Comparison of ENCODE assay signal across 19 cellular contexts in the genomic region with DNA sequence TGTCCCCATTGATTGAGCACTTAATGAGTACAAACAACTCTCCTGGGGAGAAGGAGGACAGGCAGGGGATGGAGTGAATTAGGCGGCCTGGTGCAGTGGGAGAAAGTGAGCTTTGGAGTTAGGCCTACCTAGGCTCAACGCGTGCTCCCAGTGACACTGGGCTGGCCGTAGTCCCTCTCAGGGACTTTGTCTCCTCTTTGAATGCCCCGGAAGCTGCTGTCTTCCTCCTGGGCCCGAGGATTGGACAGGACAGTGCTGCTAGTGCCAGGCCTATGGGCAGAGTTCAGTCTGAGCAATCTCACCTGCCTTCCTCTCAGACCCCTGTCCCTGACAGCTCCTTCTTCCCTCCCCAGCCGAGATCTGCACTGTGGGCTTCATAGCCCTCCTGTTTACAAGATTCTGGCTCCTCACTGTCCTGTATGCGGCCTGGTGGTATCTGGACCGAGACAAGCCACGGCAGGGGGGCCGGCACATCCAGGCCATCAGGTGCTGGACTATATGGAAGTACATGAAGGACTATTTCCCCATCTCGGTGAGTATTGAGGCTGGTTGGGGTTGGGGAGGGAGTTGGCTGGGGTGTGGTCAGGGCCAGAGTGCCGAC. TPM values are rescaled to one million over a fixed set of nuclear protein-coding genes. Genes with fewer than 3 reads are reported as not detected.
DNase-seq lines count a peak whose midpoint lies in the region; ATAC-seq, FAIRE-seq and TF ChIP-seq lines count a peak whose summit lies in the region.
"Had no signal": no experiment of that assay in that cellular context is flagged by ENCODE, and none has a peak within 500 bp of the region (broad histone marks: within the 10 kb centered on the region; RNA-seq: fewer than 3 reads in every experiment).

No MANE protein-coding gene starts in this region.

- no peaks in the 10 kb centered on the region for H3K36me3 Mint-ChIP-seq in naive thymus-derived CD8-positive, alpha-beta T cell
- H3K36me3 Mint-ChIP-seq: CD8-positive, alpha-beta memory T cell had no signal

- no TSS peak for BruUV-seq in GM12878 (replicated peaks; lab: Mats Ljungman, UMichigan)

- ATAC-seq in GM12878, result no peak
- peak; percentile 64 to 82 (median 71) for ATAC-seq in right lobe of liver
- ATAC-seq in naive thymus-derived CD8-positive, alpha-beta T cell, result no peak
- ATAC-seq in HG02840 (IDR thresholded peaks at IDR 0.05; ENCODE audit: low FRiP score, unreplicated experiment), result no peak
- ATAC-seq: Panc1 had no signal

- H2AFZ ChIP-seq in OCI-LY3 (ENCODE audit: low read depth, low read length), result peak overlapping the region; percentile 100
- H2AFZ ChIP-seq in GM12878 (ENCODE audit: control insufficient read depth, low read depth, low read length), result no peak overlapping the region

- no peaks in the 10 kb centered on the region for H3K4me1 Mint-ChIP-seq in naive thymus-derived CD8-positive, alpha-beta T cell
- H3K4me1 Mint-ChIP-seq: CD8-positive, alpha-beta memory T cell had no signal

- no peaks in the 10 kb centered on the region for H3K9me3 Mint-ChIP-seq in naive thymus-derived CD8-positive, alpha-beta T cell
- H3K9me3 Mint-ChIP-seq: CD8-positive, alpha-beta memory T cell had no signal

- no peaks in the 10 kb centered on the region for H4K20me1 ChIP-seq in OCI-LY3 (ENCODE audit: insufficient read depth, low read length)
- H4K20me1 ChIP-seq in GM12878 (ENCODE audit: control insufficient read depth, insufficient read depth), result no peaks in the 10 kb centered on the region

- H3K27ac Mint-ChIP-seq in naive thymus-derived CD8-positive, alpha-beta T cell, result no peak overlapping the region

- H3K36me3 ChIP-seq in OCI-LY3 (replicated peaks; ENCODE audit: low read depth, low read length) (no peaks in the 10 kb centered on the region), GM12878 (ENCODE audit: control insufficient read depth in 2 of 2, insufficient read depth in 2 of 2, low read length in 1 of 2) (no peaks in the 10 kb centered on the region), right lobe of liver (peaks cover 0 to 4% (median 0%) of the 10 kb centered on the region in 4 donors), small intestine (ENCODE audit: control insufficient read depth in 2 of 2, insufficient read depth in 2 of 2, low read length in 2 of 2) (peaks cover 0 to 2% of the 10 kb centered on the region in 2 donors)

- SMC1A ChIA-PET in GM12878 (lab: Charles Lee; ENCODE audit: uncharacterized antibody, unreplicated experiment), result interaction anchor here (1.0 kb wide), 1 partner anchor 18 kb away, joined by 3 read pairs; no protein-coding TSS in a partner anchor

- DNase-seq in GM12878 (ENCODE audit: low read depth, low spot score) (no peak), right lobe of liver (peak; percentile 71 to 93 (median 89)), small intestine (peak; percentile 92), A172 (ENCODE audit: low spot score) (no peak)
- no peak for DNase-seq in naive thymus-derived CD8-positive, alpha-beta T cell
- DNase-seq: CD8-positive, alpha-beta memory T cell; DMS 273 treated with DMSO at 0.1 percent for 48 hours; KG1; NCI-H1092 treated with DMSO at 0.1 percent for 48 hours; NCI-H1694; NCI-H446; NCI-H774; SHP77 treated with DMSO at 0.1 percent for 48 hours had no signal

- intact Hi-C loops in GM12878 (cut with micrococcal nuclease; ENCODE audit: unreplicated experiment) (loop anchor here (10.0 kb wide), 1 partner anchor 605 kb away; no protein-coding TSS in a partner anchor), right lobe of liver (cut with DNase I) (loop anchor here in 1 of 2 donors (5.0 kb wide), 1 partner anchor 48 kb away; the partner anchor contains the start of gene DGAT2)

- RAD21 ChIA-PET in GM12878 (lab: Charles Lee; ENCODE audit: unreplicated experiment), result interaction anchor here (0.8 to 1.3 kb wide), 4 partner anchors 44 to 432 kb away, joined by 3 to 4 read pairs (median 3); no protein-coding TSS in a partner anchor

- H3K4me2 ChIP-seq in OCI-LY3 (ENCODE audit: low read length), result no peak overlapping the region
- no peak overlapping the region for H3K4me2 ChIP-seq in GM12878 (ENCODE audit: control insufficient read depth, insufficient read depth)

- H3K27me3 ChIP-seq in OCI-LY3 (ENCODE audit: low read depth, low read length) (no peaks in the 10 kb centered on the region), GM12878 (replicated peaks in 1 of 2; ENCODE audit: control insufficient read depth in 2 of 2, insufficient read depth in 2 of 2, low read length in 1 of 2) (no peaks in the 10 kb centered on the region), right lobe of liver (no peaks in the 10 kb centered on the region), small intestine (ENCODE audit: control insufficient read depth in 2 of 2, insufficient read depth in 2 of 2, low read length in 2 of 2) (no peaks in the 10 kb centered on the region)

- in situ Hi-C loops in GM12878 (cut with MboI), result loop anchor here (10.0 kb wide), 1 partner anchor 145 kb away; no protein-coding TSS in a partner anchor

- TF ChIP-seq RAD21 in GM12878 (IDR thresholded peaks at IDR 0.05; ENCODE audit: insufficient read depth, low read depth, low read length), result no peak

- no peak for TF ChIP-seq EP300 in GM12878 (IDR thresholded peaks at IDR 0.05; ENCODE audit: borderline replicate concordance in 1 of 2, control insufficient read depth in 1 of 2, low read depth in 2 of 2, low read length in 2 of 2)

- no peak overlapping the region for H3K4me3 Mint-ChIP-seq in naive thymus-derived CD8-positive, alpha-beta T cell
- H3K4me3 Mint-ChIP-seq: CD8-positive, alpha-beta memory T cell had no signal

- TF ChIP-seq CTCF in OCI-LY3 (IDR thresholded peaks at IDR 0.05; ENCODE audit: low read depth, low read length), result no peak
- TF ChIP-seq CTCF in GM12878 (IDR thresholded peaks at IDR 0.05 in 2 of 3, conservative IDR thresholded peaks at IDR 0.05 in 1 of 3; ENCODE audit: control insufficient read depth in 2 of 3, extremely low read depth in 1 of 3, insufficient read depth in 1 of 3, low read depth in 3 of 3, low read length in 3 of 3), result no peak
- TF ChIP-seq CTCF in right lobe of liver (IDR thresholded peaks at IDR 0.05), result no peak

- 82% methylated on average over 13 of the region's 13 CpGs for WGBS in GM12878 (ENCODE audit: insufficient coverage, insufficient replicate concordance, low lambda C conversion rate, missing lambda C conversion rate)
- 36% methylated on average over 10 of the region's 13 CpGs for WGBS in right lobe of liver (ENCODE audit: insufficient coverage, low coverage, low lambda C conversion rate, missing lambda C conversion rate)
- WGBS in small intestine, 3 donors, result 43 to 70% (median 44%) methylated on average over 12 to 13 of the region's 13 CpGs

- no peaks in the 10 kb centered on the region for H3K79me2 ChIP-seq in OCI-LY3 (ENCODE audit: low read length)
- no peaks in the 10 kb centered on the region for H3K79me2 ChIP-seq in GM12878 (ENCODE audit: control insufficient read depth, insufficient read depth, low read length)

- H3K4me3 ChIP-seq in OCI-LY3 (ENCODE audit: low read length) (no peak overlapping the region), GM12878 (no peak overlapping the region), right lobe of liver (peak overlapping the region; percentile 3 to 72 (median 54)), small intestine (ENCODE audit: low read depth in 1 of 2, low read length in 2 of 2) (peak overlapping the region in 1 of 2 donors; percentile 67)

- FAIRE-seq in GM12878 (lab: Jason Lieb, UNC) (no peak), small intestine (lab: Jason Lieb, UNC) (no peak)
- FAIRE-seq: H1 had no signal

- H3K27ac ChIP-seq in OCI-LY3 (ENCODE audit: low read length), result no peak overlapping the region
- 0 out of 2 replicates have a peak overlapping the region, but pooled peaks have one; percentile 10 for H3K27ac ChIP-seq in GM12878 (ENCODE audit: control insufficient read depth, insufficient read depth)
- H3K27ac ChIP-seq in right lobe of liver, result peak overlapping the region; percentile 37 to 84 (median 80)
- peak overlapping the region; percentile 90 to 95 for H3K27ac ChIP-seq in small intestine (ENCODE audit: low read depth in 1 of 2, low read length in 1 of 2)

- no peak overlapping the region for H3K9ac ChIP-seq in OCI-LY3 (ENCODE audit: low read length)
- H3K9ac ChIP-seq in GM12878 (ENCODE audit: control insufficient read depth, insufficient read depth, low read length), result no peak overlapping the region

- peaks cover 0 to 2% (median 0%) of the 10 kb centered on the region in 5 donors for H3K27me3 Mint-ChIP-seq in naive thymus-derived CD8-positive, alpha-beta T cell
- H3K27me3 Mint-ChIP-seq: CD8-positive, alpha-beta memory T cell had no signal

- H3K9me3 ChIP-seq in OCI-LY3 (ENCODE audit: insufficient read depth, low read length), result no peaks in the 10 kb centered on the region
- no peaks in the 10 kb centered on the region for H3K9me3 ChIP-seq in GM12878 (replicated peaks; ENCODE audit: control insufficient read depth, insufficient read depth, low read length)
- H3K9me3 ChIP-seq in right lobe of liver, result no peaks in the 10 kb centered on the region
- H3K9me3 ChIP-seq in small intestine (ENCODE audit: control insufficient read depth, low read depth), result no peaks in the 10 kb centered on the region

- H3K4me1 ChIP-seq in OCI-LY3 (ENCODE audit: low read length), result peaks cover 14% of the 10 kb centered on the region
- H3K4me1 ChIP-seq in GM12878 (ENCODE audit: control insufficient read depth, insufficient read depth, low read length), result peaks cover 11% of the 10 kb centered on the region
- H3K4me1 ChIP-seq in right lobe of liver, result peaks cover 0 to 42% (median 14%) of the 10 kb centered on the region in 4 donors
- H3K4me1 ChIP-seq in small intestine (ENCODE audit: control insufficient read depth in 2 of 2, insufficient read depth in 1 of 2, low read depth in 1 of 2, low read length in 1 of 2), result peaks cover 0 to 10% of the 10 kb centered on the region in 2 donors

- TF ChIP-seq POLR2A in GM12878 (IDR thresholded peaks at IDR 0.05; ENCODE audit: low read depth, low read length) (no peak), right lobe of liver (IDR thresholded peaks at IDR 0.05) (peak; percentile 84)

- POLR2A ChIA-PET in GM12878 (lab: Charles Lee), result interaction anchor here (0.6 kb wide), 1 partner anchor 212 kb away, joined by 6 read pairs; no protein-coding TSS in a partner anchor
- POLR2A ChIA-PET in naive thymus-derived CD8-positive, alpha-beta T cell (lab: Charles Lee), result no interaction called here

- CTCF ChIA-PET in GM12878 (lab: Yijun Ruan, JAX), result interaction anchor here (0.6 to 2.8 kb wide), 5 partner anchors 11 to 265 kb away, joined by 3 to 18 read pairs (median 4); no protein-coding TSS in a partner anchor

RNA-seq across cellular contexts. Expression of gene MOGAT2, which starts 2.1 kb away (rescaled TPM):
- 0.27 TPM in 2 replicates for total RNA-seq in GM12878 (2013; cell fraction: nucleolus; rRNA removed)
- total RNA-seq in GM12878 (2014; rRNA removed) (0.05 and 0.28 TPM in 2 replicates), GM12878 (2014; rRNA removed; fragmentation: Illumina TruSeq; extraction: Trizol) (0.18 and 0.23 TPM in 2 replicates), GM12878 (2021) (0.44 and 0.45 TPM in 2 replicates), right lobe of liver (100 to 1,000 TPM in 3 of 6 experiments, 10 to 100 TPM in 3; 24.3 to 164 (median 100) TPM)
- polyA plus RNA-seq in GM12878 (2011; ENCODE audit: low read depth), result 0.17 TPM
- polyA plus RNA-seq in GM12878 (2011; rRNA removed) (0.24 and 0.45 TPM in 2 replicates), GM12878 (2014; fragmentation: Illumina TruSeq; extraction: Trizol) (0.31 and 0.32 TPM in 2 replicates), GM12878 (2014; fragmentation: Nextera tagmentation; extraction: Ambion mirVana) (under 1 TPM; 0.16 to 0.21 TPM), GM12878 (2014; rRNA removed) (0.18 and 0.22 TPM in 2 replicates), GM12878 (2016; fragmentation: Nextera tagmentation; extraction: Ambion mirVana) (under 1 TPM in 1 of 2 experiments, not detected in 1; 0.15 TPM), small intestine (100 to 1,000 TPM; 112 to 243 (median 135) TPM)
- 0.49 and 0.57 TPM in 2 replicates for polyA plus RNA-seq in GM12878 (2011; cell fraction: cytosol; rRNA removed)
- polyA plus RNA-seq in GM12878 (2011; cell fraction: nucleus; rRNA removed), result 0.35 and 0.49 TPM in 2 replicates
- 0.13 and 0.23 TPM in 2 replicates for polyA plus RNA-seq in GM12878 (2012)
- polyA minus RNA-seq in GM12878 (2011; rRNA and poly(A)+ RNA removed), result 0.66 and 0.72 TPM in 2 replicates
- not detected in 2 replicates for polyA minus RNA-seq in GM12878 (2011; cell fraction: cytosol; rRNA and poly(A)+ RNA removed)
- 0.12 and 0.38 TPM in 2 replicates for polyA minus RNA-seq in GM12878 (2011; cell fraction: nucleus; rRNA and poly(A)+ RNA removed)
- total RNA-seq in A172 (2014; rRNA removed; shearing (Covaris generic)), result 0.07 TPM in 1 of 2 replicates, not detected in the other
- not detected for total RNA-seq in naive thymus-derived CD8-positive, alpha-beta T cell
- not detected for polyA plus RNA-seq in naive thymus-derived CD8-positive, alpha-beta T cell
- total RNA-seq: CD8-positive, alpha-beta memory T cell; H1; MCF 10A had no signal
- polyA plus RNA-seq: BJ; CD8-positive, alpha-beta memory T cell; H1 had no signal

RNA-seq across cellular contexts. Expression of gene DGAT2, which starts 48.8 kb away (rescaled TPM):
- 11.2 and 12.8 TPM in 2 replicates for total RNA-seq in GM12878 (2013; cell fraction: nucleolus; rRNA removed)
- total RNA-seq in GM12878 (2014; rRNA removed) (16.7 and 20.5 TPM in 2 replicates), GM12878 (2014; rRNA removed; fragmentation: Illumina TruSeq; extraction: Trizol) (12.5 and 13.0 TPM in 2 replicates), GM12878 (2021) (19.5 and 21.0 TPM in 2 replicates), right lobe of liver (100 to 1,000 TPM in 5 of 6 experiments, 10 to 100 TPM in 1; 33.1 to 166 (median 124) TPM)
- polyA plus RNA-seq in GM12878 (2011; ENCODE audit: low read depth), result 5.8 TPM
- polyA plus RNA-seq in GM12878 (2011; rRNA removed) (15.2 and 25.9 TPM in 2 replicates), GM12878 (2014; fragmentation: Illumina TruSeq; extraction: Trizol) (17.0 and 23.0 TPM in 2 replicates), GM12878 (2014; fragmentation: Nextera tagmentation; extraction: Ambion mirVana) (1 to 10 TPM; 5.1 to 5.5 TPM), GM12878 (2014; rRNA removed) (20.2 and 20.5 TPM in 2 replicates), GM12878 (2016; fragmentation: Nextera tagmentation; extraction: Ambion mirVana) (10 to 100 TPM; 17.2 to 17.9 TPM), small intestine (10 to 100 TPM in 2 of 3 donors, 1 to 10 TPM in 1; 5.8 to 22.3 (median 10.5) TPM)
- 22.0 and 29.0 TPM in 2 replicates for polyA plus RNA-seq in GM12878 (2011; cell fraction: cytosol; rRNA removed)
- polyA plus RNA-seq in GM12878 (2011; cell fraction: nucleus; rRNA removed), result 13.3 and 13.6 TPM in 2 replicates
- polyA plus RNA-seq in GM12878 (2012), result 7.4 and 8.5 TPM in 2 replicates
- polyA minus RNA-seq in GM12878 (2011; rRNA and poly(A)+ RNA removed), result 29.6 and 33.1 TPM in 2 replicates
- 4.5 and 7.5 TPM in 2 replicates for polyA minus RNA-seq in GM12878 (2011; cell fraction: cytosol; rRNA and poly(A)+ RNA removed)
- 5.6 and 6.5 TPM in 2 replicates for polyA minus RNA-seq in GM12878 (2011; cell fraction: nucleus; rRNA and poly(A)+ RNA removed)
- 15.2 and 15.9 TPM in 2 replicates for total RNA-seq in A172 (2014; rRNA removed; shearing (Covaris generic))
- total RNA-seq in naive thymus-derived CD8-positive, alpha-beta T cell, result 1 to 10 TPM in 1 of 2 experiments, under 1 TPM in 1; 0.57 to 2.0 TPM
- polyA plus RNA-seq in naive thymus-derived CD8-positive, alpha-beta T cell, result under 1 TPM in 2 of 3 donors, not detected in 1; 0.47 to 0.77 TPM
- polyA plus RNA-seq: CD8-positive, alpha-beta memory T cell had no signal

RNA-seq across cellular contexts. Expression of gene MAP6, which starts 50.9 kb away (rescaled TPM):
- not detected in 2 replicates for total RNA-seq in GM12878 (2013; cell fraction: nucleolus; rRNA removed)
- total RNA-seq in GM12878 (2014; rRNA removed) (0.06 and 0.33 TPM in 2 replicates), GM12878 (2014; rRNA removed; fragmentation: Illumina TruSeq; extraction: Trizol) (0.09 TPM in 2 replicates), GM12878 (2021) (0.21 TPM in 1 of 2 replicates, not detected in the other), right lobe of liver (under 1 TPM; 0.26 to 0.86 (median 0.58) TPM)
- not detected for polyA plus RNA-seq in GM12878 (2011; ENCODE audit: low read depth)
- polyA plus RNA-seq in GM12878 (2011; rRNA removed) (not detected in 2 replicates), GM12878 (2014; fragmentation: Illumina TruSeq; extraction: Trizol) (0.19 and 0.32 TPM in 2 replicates), GM12878 (2014; fragmentation: Nextera tagmentation; extraction: Ambion mirVana) (under 1 TPM in 1 of 2 experiments, not detected in 1; 0.11 TPM), GM12878 (2014; rRNA removed) (0.05 and 0.14 TPM in 2 replicates), GM12878 (2016; fragmentation: Nextera tagmentation; extraction: Ambion mirVana) (not detected), small intestine (1 to 10 TPM in 1 of 3 donors, under 1 TPM in 1, not detected in 1; 0.54 to 2.9 TPM)
- not detected in 2 replicates for polyA plus RNA-seq in GM12878 (2011; cell fraction: cytosol; rRNA removed)
- polyA plus RNA-seq in GM12878 (2011; cell fraction: nucleus; rRNA removed), result not detected in 2 replicates
- 0.04 TPM in 1 of 2 replicates, not detected in the other for polyA plus RNA-seq in GM12878 (2012)
- not detected in 2 replicates for polyA minus RNA-seq in GM12878 (2011; rRNA and poly(A)+ RNA removed)
- polyA minus RNA-seq in GM12878 (2011; cell fraction: cytosol; rRNA and poly(A)+ RNA removed), result not detected in 2 replicates
- polyA minus RNA-seq in GM12878 (2011; cell fraction: nucleus; rRNA and poly(A)+ RNA removed), result not detected in 2 replicates
- total RNA-seq in A172 (2014; rRNA removed; shearing (Covaris generic)), result 8.9 and 10.6 TPM in 2 replicates
- total RNA-seq in naive thymus-derived CD8-positive, alpha-beta T cell, result not detected
- not detected for polyA plus RNA-seq in naive thymus-derived CD8-positive, alpha-beta T cell
- total RNA-seq: MCF 10A had no signal
- polyA plus RNA-seq: CD8-positive, alpha-beta memory T cell had no signal

Comparison
In these comparisons a context has a peak if more than half of its experiments do, and no peak if none do; other contexts are left out.
1. H3K4me3 ChIP-seq: peak in right lobe of liver (3 of 3); none in OCI-LY3 (single experiment) and GM12878 (single experiment).
2. ATAC-seq: peak in right lobe of liver (4 of 4); none in GM12878 (single experiment), naive thymus-derived CD8-positive, alpha-beta T cell (0 of 2) and HG02840 (single experiment).
3. DNase-seq: peak in right lobe of liver (3 of 3) and small intestine (single experiment); none in GM12878 (single experiment), A172 (single experiment) and naive thymus-derived CD8-positive, alpha-beta T cell (0 of 10).
4. RNA of gene MOGAT2, which starts 2.1 kb away (total RNA-seq): 24.3 to 164 TPM in right lobe of liver; 0.05 to 0.45 TPM in GM12878, 0.07 TPM in A172 and not detected in naive thymus-derived CD8-positive, alpha-beta T cell; every median in the first group is over 10 times any median in the second.